1 cellular context compared by ENCODE assay signal in the genomic region with DNA sequence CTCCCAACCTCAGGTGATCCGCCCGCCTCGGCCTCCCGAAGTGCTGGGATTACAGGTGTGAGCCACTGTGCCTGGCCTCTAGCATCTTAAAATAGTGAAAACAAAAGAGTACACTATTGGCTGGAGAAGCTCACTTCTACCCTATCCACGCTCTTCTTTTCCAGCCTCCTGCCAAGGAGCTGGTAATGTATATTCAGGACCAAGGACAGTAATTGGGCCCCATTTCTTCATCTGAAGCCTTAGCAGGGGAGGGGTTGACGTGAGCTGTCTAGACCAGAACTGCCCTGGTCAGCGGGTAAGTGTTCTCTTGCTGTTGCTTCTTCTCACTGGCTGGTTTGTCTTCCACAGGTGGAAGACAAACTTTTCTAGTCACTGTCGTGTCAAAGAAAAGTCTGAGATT.
A peak's percentile ranks its signal among the peaks of the same experiment; 100 is the strongest.
TF ChIP-seq lines count a peak whose summit lies in the region.

No MANE protein-coding gene starts in this region.

TF ChIP-seq in GM12878, 131 proteins besides CTCF, POLR2A, EP300 and RAD21 (continued from another document):
- TF ChIP-seq, protein P1, sequence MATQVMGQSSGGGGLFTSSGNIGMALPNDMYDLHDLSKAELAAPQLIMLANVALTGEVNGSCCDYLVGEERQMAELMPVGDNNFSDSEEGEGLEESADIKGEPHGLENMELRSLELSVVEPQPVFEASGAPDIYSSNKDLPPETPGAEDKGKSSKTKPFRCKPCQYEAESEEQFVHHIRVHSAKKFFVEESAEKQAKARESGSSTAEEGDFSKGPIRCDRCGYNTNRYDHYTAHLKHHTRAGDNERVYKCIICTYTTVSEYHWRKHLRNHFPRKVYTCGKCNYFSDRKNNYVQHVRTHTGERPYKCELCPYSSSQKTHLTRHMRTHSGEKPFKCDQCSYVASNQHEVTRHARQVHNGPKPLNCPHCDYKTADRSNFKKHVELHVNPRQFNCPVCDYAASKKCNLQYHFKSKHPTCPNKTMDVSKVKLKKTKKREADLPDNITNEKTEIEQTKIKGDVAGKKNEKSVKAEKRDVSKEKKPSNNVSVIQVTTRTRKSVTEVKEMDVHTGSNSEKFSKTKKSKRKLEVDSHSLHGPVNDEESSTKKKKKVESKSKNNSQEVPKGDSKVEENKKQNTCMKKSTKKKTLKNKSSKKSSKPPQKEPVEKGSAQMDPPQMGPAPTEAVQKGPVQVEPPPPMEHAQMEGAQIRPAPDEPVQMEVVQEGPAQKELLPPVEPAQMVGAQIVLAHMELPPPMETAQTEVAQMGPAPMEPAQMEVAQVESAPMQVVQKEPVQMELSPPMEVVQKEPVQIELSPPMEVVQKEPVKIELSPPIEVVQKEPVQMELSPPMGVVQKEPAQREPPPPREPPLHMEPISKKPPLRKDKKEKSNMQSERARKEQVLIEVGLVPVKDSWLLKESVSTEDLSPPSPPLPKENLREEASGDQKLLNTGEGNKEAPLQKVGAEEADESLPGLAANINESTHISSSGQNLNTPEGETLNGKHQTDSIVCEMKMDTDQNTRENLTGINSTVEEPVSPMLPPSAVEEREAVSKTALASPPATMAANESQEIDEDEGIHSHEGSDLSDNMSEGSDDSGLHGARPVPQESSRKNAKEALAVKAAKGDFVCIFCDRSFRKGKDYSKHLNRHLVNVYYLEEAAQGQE (IDR thresholded peaks at IDR 0.05; ENCODE audit: low read depth, low read length) = peak; percentile 74
TF ChIP-seq in GM12878: peak in this region for 1.
